In the genomic region with DNA sequence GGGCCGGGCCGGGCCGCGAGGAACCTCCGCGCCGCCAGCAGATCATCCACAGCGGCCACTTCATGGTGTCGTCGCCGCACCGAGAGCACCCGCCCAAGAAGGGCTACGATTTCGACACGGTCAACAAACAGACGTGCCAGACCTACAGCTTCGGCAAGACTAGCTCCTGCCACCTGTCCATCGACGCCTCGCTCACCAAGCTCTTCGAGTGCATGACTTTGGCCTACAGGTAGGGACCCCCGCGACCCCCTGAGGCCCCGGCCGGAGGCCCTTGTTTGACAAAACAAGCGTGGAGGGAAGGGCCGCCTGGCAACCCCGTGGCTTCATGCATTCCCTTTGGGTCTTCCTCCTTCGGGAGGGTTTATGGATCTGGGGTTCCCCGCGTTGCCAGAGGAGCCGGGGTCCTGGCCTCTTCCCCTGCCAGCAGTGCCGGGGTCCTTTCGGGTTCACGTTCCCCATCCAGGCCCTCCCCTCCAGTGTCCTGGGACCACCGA, we compare ENCODE assay signal across 1 cellular context.
TF ChIP-seq lines count a peak whose summit lies in the region.

No MANE protein-coding gene starts in this region.

TF ChIP-seq in HepG2, 621 proteins besides CTCF, POLR2A, EP300 and RAD21 (continued from another document and continues in another):
- TF ChIP-seq, protein P1, sequence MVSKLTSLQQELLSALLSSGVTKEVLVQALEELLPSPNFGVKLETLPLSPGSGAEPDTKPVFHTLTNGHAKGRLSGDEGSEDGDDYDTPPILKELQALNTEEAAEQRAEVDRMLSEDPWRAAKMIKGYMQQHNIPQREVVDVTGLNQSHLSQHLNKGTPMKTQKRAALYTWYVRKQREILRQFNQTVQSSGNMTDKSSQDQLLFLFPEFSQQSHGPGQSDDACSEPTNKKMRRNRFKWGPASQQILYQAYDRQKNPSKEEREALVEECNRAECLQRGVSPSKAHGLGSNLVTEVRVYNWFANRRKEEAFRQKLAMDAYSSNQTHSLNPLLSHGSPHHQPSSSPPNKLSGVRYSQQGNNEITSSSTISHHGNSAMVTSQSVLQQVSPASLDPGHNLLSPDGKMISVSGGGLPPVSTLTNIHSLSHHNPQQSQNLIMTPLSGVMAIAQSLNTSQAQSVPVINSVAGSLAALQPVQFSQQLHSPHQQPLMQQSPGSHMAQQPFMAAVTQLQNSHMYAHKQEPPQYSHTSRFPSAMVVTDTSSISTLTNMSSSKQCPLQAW (CRISPR knock-in tag; IDR thresholded peaks at IDR 0.05): peak; percentile 16; the same call in 1 of the 2 replicates
- TF ChIP-seq CBX1 (IDR thresholded peaks at IDR 0.05; ENCODE audit: low read depth) (no peak), CC2D1A (CRISPR knock-in tag; IDR thresholded peaks at IDR 0.05) (no peak), NFIC (IDR thresholded peaks at IDR 0.05; ENCODE audit: low read length) (no peak), KMT2B (CRISPR knock-in tag; IDR thresholded peaks at IDR 0.05) (peak; percentile 64), HDAC1 (CRISPR knock-in tag; IDR thresholded peaks at IDR 0.05) (no peak), JDP2 (CRISPR knock-in tag; IDR thresholded peaks at IDR 0.05; ENCODE audit: borderline replicate concordance) (peak; percentile 88; the same call in 1 of the 2 replicates), ZNF432 (CRISPR knock-in tag; IDR thresholded peaks at IDR 0.05; ENCODE audit: borderline replicate concordance) (no peak), LCORL (IDR thresholded peaks at IDR 0.05) (no peak), LCORL (CRISPR knock-in tag; IDR thresholded peaks at IDR 0.05) (0 out of 2 replicates have a peak, but pooled peaks have one; percentile 9), TBL1XR1 (IDR thresholded peaks at IDR 0.05; ENCODE audit: borderline replicate concordance, low read length, partially characterized antibody) (no peak), ZFP62 (CRISPR knock-in tag; IDR thresholded peaks at IDR 0.05) (no peak), TAF1 (CRISPR knock-in tag; IDR thresholded peaks at IDR 0.05) (no peak; the same call in 1 of the 2 replicates), ATF7 (IDR thresholded peaks at IDR 0.05) (no peak), ATF7 (CRISPR knock-in tag; IDR thresholded peaks at IDR 0.05) (no peak), ZNF644 (CRISPR knock-in tag; IDR thresholded peaks at IDR 0.05; ENCODE audit: low read depth) (no peak), FOSL2 (CRISPR knock-in tag; IDR thresholded peaks at IDR 0.05) (peak; percentile 38), WIZ (CRISPR knock-in tag; IDR thresholded peaks at IDR 0.05) (peak; percentile 51; the same call in 1 of the 2 replicates), TCF12 (IDR thresholded peaks at IDR 0.05) (no peak), TCF12 (CRISPR knock-in tag; IDR thresholded peaks at IDR 0.05) (no peak), CENPT (CRISPR knock-in tag; IDR thresholded peaks at IDR 0.05; ENCODE audit: low read depth) (peak; percentile 82; the same call in 1 of the 2 replicates), CEBPB (IDR thresholded peaks at IDR 0.05; ENCODE audit: borderline replicate concordance, low read depth, low read length) (peak; percentile 51; the same call in 1 of the 2 replicates), TSC22D2 (CRISPR knock-in tag; IDR thresholded peaks at IDR 0.05; ENCODE audit: borderline replicate concordance) (0 out of 2 replicates have a peak, but pooled peaks have one; percentile 71), SNAPC2 (CRISPR knock-in tag; IDR thresholded peaks at IDR 0.05) (no peak), HES4 (CRISPR knock-in tag; IDR thresholded peaks at IDR 0.05; ENCODE audit: borderline replicate concordance) (peak; percentile 95; the same call in 1 of the 2 replicates), SP4 (CRISPR knock-in tag; IDR thresholded peaks at IDR 0.05) (no peak), DNMT1 (CRISPR knock-in tag; IDR thresholded peaks at IDR 0.05) (no peak), ZNF30 (CRISPR knock-in tag; IDR thresholded peaks at IDR 0.05) (peak; percentile 92), JUNB (CRISPR knock-in tag; IDR thresholded peaks at IDR 0.05; ENCODE audit: borderline replicate concordance) (peak; percentile 80; the same call in 1 of the 2 replicates), NAIF1 (CRISPR knock-in tag; IDR thresholded peaks at IDR 0.05; ENCODE audit: borderline replicate concordance) (no peak), HMGA1 (CRISPR knock-in tag; conservative IDR thresholded peaks at IDR 0.05) (no peak), RXRB (CRISPR knock-in tag; IDR thresholded peaks at IDR 0.05; ENCODE audit: borderline replicate concordance) (peak; percentile 41; the same call in 1 of the 2 replicates), PCBP2 (optimal IDR thresholded peaks at IDR 0.05; ENCODE audit: low read depth, low read length, poor library complexity, severe bottlenecking) (no peak), KDM2A (CRISPR knock-in tag; IDR thresholded peaks at IDR 0.05; ENCODE audit: borderline replicate concordance, low read depth) (peak; percentile 61; the same call in 1 of the 2 replicates), HIVEP1 (CRISPR knock-in tag; IDR thresholded peaks at IDR 0.05) (peak; percentile 79), ONECUT2 (CRISPR knock-in tag; IDR thresholded peaks at IDR 0.05) (peak; percentile 47; the same call in 1 of the 2 replicates), ZNF264 (CRISPR knock-in tag; IDR thresholded peaks at IDR 0.05) (0 out of 2 replicates have a peak, but pooled peaks have one; percentile 53), MIER3 (CRISPR knock-in tag; IDR thresholded peaks at IDR 0.05; ENCODE audit: borderline replicate concordance) (no peak), NFKBIZ (CRISPR knock-in tag; IDR thresholded peaks at IDR 0.05) (0 out of 2 replicates have a peak, but pooled peaks have one; percentile 59), SATB2 (CRISPR knock-in tag; IDR thresholded peaks at IDR 0.05) (peak; percentile 92), ZNF777 (CRISPR knock-in tag; IDR thresholded peaks at IDR 0.05) (peak; percentile 73), TGIF2 (CRISPR knock-in tag; IDR thresholded peaks at IDR 0.05) (peak; percentile 67; the same call in 1 of the 2 replicates), SMAD3 (CRISPR knock-in tag; IDR thresholded peaks at IDR 0.05) (no peak; the same call in 1 of the 2 replicates), SMYD3 (CRISPR knock-in tag; IDR thresholded peaks at IDR 0.05) (no peak; the same call in 1 of the 2 replicates), MLLT10 (CRISPR knock-in tag; IDR thresholded peaks at IDR 0.05) (no peak), ZNF253 (CRISPR knock-in tag; IDR thresholded peaks at IDR 0.05; ENCODE audit: borderline replicate concordance) (peak; percentile 77; the same call in 1 of the 2 replicates), STAT5B (CRISPR knock-in tag; IDR thresholded peaks at IDR 0.05) (0 out of 2 replicates have a peak, but pooled peaks have one; percentile 27), ZMYM2 (CRISPR knock-in tag; IDR thresholded peaks at IDR 0.05) (no peak)
- TF ChIP-seq, protein P2, sequence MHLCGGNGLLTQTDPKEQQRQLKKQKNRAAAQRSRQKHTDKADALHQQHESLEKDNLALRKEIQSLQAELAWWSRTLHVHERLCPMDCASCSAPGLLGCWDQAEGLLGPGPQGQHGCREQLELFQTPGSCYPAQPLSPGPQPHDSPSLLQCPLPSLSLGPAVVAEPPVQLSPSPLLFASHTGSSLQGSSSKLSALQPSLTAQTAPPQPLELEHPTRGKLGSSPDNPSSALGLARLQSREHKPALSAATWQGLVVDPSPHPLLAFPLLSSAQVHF (CRISPR knock-in tag; IDR thresholded peaks at IDR 0.05): peak; percentile 93; the same call in 1 of the 2 replicates
- TF ChIP-seq, protein P3, sequence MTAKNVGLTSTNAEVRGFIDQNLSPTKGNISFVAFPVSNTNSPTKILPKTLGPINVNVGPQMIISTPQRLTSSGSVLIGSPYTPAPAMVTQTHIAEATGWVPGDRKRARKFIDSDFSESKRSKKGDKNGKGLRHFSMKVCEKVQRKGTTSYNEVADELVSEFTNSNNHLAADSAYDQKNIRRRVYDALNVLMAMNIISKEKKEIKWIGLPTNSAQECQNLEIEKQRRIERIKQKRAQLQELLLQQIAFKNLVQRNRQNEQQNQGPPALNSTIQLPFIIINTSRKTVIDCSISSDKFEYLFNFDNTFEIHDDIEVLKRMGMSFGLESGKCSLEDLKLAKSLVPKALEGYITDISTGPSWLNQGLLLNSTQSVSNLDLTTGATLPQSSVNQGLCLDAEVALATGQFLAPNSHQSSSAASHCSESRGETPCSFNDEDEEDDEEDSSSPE (CRISPR knock-in tag; IDR thresholded peaks at IDR 0.05): peak; percentile 88
- TF ChIP-seq, protein P4, sequence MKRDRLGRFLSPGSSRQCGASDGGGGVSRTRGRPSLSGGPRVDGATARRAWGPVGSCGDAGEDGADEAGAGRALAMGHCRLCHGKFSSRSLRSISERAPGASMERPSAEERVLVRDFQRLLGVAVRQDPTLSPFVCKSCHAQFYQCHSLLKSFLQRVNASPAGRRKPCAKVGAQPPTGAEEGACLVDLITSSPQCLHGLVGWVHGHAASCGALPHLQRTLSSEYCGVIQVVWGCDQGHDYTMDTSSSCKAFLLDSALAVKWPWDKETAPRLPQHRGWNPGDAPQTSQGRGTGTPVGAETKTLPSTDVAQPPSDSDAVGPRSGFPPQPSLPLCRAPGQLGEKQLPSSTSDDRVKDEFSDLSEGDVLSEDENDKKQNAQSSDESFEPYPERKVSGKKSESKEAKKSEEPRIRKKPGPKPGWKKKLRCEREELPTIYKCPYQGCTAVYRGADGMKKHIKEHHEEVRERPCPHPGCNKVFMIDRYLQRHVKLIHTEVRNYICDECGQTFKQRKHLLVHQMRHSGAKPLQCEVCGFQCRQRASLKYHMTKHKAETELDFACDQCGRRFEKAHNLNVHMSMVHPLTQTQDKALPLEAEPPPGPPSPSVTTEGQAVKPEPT (CRISPR knock-in tag; IDR thresholded peaks at IDR 0.05; ENCODE audit: low read depth): peak; percentile 51; the same call in 1 of the 2 replicates
- TF ChIP-seq, protein P5, sequence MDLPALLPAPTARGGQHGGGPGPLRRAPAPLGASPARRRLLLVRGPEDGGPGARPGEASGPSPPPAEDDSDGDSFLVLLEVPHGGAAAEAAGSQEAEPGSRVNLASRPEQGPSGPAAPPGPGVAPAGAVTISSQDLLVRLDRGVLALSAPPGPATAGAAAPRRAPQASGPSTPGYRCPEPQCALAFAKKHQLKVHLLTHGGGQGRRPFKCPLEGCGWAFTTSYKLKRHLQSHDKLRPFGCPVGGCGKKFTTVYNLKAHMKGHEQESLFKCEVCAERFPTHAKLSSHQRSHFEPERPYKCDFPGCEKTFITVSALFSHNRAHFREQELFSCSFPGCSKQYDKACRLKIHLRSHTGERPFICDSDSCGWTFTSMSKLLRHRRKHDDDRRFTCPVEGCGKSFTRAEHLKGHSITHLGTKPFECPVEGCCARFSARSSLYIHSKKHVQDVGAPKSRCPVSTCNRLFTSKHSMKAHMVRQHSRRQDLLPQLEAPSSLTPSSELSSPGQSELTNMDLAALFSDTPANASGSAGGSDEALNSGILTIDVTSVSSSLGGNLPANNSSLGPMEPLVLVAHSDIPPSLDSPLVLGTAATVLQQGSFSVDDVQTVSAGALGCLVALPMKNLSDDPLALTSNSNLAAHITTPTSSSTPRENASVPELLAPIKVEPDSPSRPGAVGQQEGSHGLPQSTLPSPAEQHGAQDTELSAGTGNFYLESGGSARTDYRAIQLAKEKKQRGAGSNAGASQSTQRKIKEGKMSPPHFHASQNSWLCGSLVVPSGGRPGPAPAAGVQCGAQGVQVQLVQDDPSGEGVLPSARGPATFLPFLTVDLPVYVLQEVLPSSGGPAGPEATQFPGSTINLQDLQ (CRISPR knock-in tag; IDR thresholded peaks at IDR 0.05): 0 out of 2 replicates have a peak, but pooled peaks have one; percentile 50
- TF ChIP-seq, protein P6, sequence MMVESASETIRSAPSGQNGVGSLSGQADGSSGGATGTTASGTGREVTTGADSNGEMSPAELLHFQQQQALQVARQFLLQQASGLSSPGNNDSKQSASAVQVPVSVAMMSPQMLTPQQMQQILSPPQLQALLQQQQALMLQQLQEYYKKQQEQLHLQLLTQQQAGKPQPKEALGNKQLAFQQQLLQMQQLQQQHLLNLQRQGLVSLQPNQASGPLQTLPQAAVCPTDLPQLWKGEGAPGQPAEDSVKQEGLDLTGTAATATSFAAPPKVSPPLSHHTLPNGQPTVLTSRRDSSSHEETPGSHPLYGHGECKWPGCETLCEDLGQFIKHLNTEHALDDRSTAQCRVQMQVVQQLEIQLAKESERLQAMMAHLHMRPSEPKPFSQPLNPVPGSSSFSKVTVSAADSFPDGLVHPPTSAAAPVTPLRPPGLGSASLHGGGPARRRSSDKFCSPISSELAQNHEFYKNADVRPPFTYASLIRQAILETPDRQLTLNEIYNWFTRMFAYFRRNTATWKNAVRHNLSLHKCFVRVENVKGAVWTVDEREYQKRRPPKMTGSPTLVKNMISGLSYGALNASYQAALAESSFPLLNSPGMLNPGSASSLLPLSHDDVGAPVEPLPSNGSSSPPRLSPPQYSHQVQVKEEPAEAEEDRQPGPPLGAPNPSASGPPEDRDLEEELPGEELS (CRISPR knock-in tag; IDR thresholded peaks at IDR 0.05): 0 out of 2 replicates have a peak, but pooled peaks have one; percentile 4
- TF ChIP-seq, protein P7, sequence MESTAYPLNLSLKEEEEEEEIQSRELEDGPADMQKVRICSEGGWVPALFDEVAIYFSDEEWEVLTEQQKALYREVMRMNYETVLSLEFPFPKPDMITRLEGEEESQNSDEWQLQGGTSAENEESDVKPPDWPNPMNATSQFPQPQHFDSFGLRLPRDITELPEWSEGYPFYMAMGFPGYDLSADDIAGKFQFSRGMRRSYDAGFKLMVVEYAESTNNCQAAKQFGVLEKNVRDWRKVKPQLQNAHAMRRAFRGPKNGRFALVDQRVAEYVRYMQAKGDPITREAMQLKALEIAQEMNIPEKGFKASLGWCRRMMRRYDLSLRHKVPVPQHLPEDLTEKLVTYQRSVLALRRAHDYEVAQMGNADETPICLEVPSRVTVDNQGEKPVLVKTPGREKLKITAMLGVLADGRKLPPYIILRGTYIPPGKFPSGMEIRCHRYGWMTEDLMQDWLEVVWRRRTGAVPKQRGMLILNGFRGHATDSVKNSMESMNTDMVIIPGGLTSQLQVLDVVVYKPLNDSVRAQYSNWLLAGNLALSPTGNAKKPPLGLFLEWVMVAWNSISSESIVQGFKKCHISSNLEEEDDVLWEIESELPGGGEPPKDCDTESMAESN (CRISPR knock-in tag; conservative IDR thresholded peaks at IDR 0.05): 0 out of 2 replicates have a peak, but pooled peaks have one; percentile 40
- TF ChIP-seq, protein P8, sequence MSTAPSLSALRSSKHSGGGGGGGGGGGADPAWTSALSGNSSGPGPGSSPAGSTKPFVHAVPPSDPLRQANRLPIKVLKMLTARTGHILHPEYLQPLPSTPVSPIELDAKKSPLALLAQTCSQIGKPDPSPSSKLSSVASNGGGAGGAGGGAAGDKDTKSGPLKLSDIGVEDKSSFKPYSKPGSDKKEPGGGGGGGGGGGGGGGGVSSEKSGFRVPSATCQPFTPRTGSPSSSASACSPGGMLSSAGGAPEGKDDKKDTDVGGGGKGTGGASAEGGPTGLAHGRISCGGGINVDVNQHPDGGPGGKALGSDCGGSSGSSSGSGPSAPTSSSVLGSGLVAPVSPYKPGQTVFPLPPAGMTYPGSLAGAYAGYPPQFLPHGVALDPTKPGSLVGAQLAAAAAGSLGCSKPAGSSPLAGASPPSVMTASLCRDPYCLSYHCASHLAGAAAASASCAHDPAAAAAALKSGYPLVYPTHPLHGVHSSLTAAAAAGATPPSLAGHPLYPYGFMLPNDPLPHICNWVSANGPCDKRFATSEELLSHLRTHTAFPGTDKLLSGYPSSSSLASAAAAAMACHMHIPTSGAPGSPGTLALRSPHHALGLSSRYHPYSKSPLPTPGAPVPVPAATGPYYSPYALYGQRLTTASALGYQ (CRISPR knock-in tag; IDR thresholded peaks at IDR 0.05): no peak; the same call in 1 of the 2 replicates
